ENCODE assay signal across 12 cellular contexts in genomic region chr17:27635275-27635823, GRCh38.
A peak's percentile ranks its signal among the peaks of the same experiment; 100 is the strongest.
DNase-seq lines count a peak whose midpoint lies in the region; ATAC-seq lines count a peak whose summit lies in the region.
"Had no signal": no experiment of that assay in that cellular context is flagged by ENCODE, and none has a peak within 500 bp of the region (broad histone marks: within the 10 kb centered on the region; RNA-seq: fewer than 3 reads in every experiment).

No MANE protein-coding gene starts in this region.

- ATAC-seq in HG02588 (IDR thresholded peaks at IDR 0.05; ENCODE audit: unreplicated experiment) (peak; percentile 35), GM18517 (IDR thresholded peaks at IDR 0.05; ENCODE audit: unreplicated experiment) (no peak), GM21447 (IDR thresholded peaks at IDR 0.05; ENCODE audit: unreplicated experiment) (no peak)
- ATAC-seq: pancreas had no signal

- DNase-seq in GDM1 (lab: John Stamatoyannopoulos, UW) (peak; percentile 75), SKM-1 treated with dmso at 0.1 percent for 144 hours (lab: John Stamatoyannopoulos, UW; ENCODE audit: unreplicated experiment) (peak; percentile 89), medulla oblongata (ENCODE audit: extremely low spot score) (peak; percentile 80), NCI-H187 (lab: John Stamatoyannopoulos, UW) (no peak)
- no peak for DNase-seq in activated effector memory CD4-positive, alpha-beta T cell treated with Interleukin-2 at 50 U/mL for 16 hours
- DNase-seq: activated CD4-positive, alpha-beta memory T cell treated with anti-CD3 and anti-CD28 coated beads, Interleukin-2, amount 10 ng/mL, durations not matched to agents 7 days and 5 days; NCI-H1694; Right ventricle myocardium superior had no signal

Comparison
In these comparisons a context has a peak if more than half of its experiments do, and no peak if none do; other contexts are left out.
1. DNase-seq: peak in GDM1 (single experiment), SKM-1 treated with dmso at 0.1 percent for 144 hours (single experiment) and medulla oblongata (single experiment); none in activated effector memory CD4-positive, alpha-beta T cell treated with Interleukin-2 at 50 U/mL for 16 hours (single experiment) and NCI-H187 (0 of 2).